Comparison of ENCODE assay signal across 12 cellular contexts in the genomic region with DNA sequence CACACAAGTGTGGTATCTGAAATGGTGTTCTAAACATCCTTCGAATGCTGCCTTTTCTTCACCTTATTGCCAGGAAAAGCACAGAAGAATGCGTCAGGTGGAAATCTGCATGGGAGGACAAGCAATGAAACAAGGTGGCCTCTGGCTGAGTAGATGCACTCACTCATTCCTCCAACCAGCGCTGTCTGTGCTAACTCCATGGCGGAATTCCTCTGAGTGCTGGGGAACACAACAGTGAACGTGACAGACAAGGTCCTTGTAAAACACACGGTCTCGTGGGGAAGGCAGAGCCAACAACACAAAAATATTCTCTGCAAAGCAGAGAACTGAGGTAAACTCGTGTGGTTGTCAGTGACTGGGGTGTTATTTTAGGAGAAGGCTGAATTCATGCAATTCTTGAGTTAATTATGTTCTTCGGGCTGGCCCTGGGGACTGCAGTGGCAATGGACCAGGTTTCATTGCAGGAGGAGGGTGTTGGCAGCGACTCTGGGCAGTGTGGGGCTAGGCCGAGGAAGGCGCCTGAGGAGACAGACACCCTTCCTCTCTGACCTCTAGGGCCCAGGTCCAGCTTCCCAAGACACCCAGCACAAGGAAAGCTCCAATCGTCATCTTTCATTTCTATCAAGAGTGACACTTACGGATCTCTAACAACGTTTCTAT.
"Had no signal": no experiment of that assay in that cellular context is flagged by ENCODE, and none has a peak within 500 bp of the region (broad histone marks: within the 10 kb centered on the region; RNA-seq: fewer than 3 reads in every experiment).

No MANE protein-coding gene starts in this region.

- H3K4me3 ChIP-seq: right lobe of liver had no signal

- H3K9me3 ChIP-seq: right lobe of liver, SK-N-SH had no signal

- ATAC-seq: activated CD8-positive, alpha-beta T cell treated with anti-CD3 and anti-CD28 coated beads for 36 hours; activated naive CD8-positive, alpha-beta T cell treated with anti-CD3 and anti-CD28 coated beads, Interleukin-2, amount 50 U/mL, for 24 hours; activated T-cell treated with anti-CD3 and anti-CD28 coated beads, Interleukin-2, amount 50 U/mL, for 72 hours; stimulated activated naive CD8-positive, alpha-beta T cell treated with anti-CD3 and anti-CD28 coated beads, Interleukin-15, Interleukin-2, amounts not matched to agents 100 U/mL and 50 U/mL, for 24 hours had no signal

- H3K27me3 ChIP-seq: right lobe of liver had no signal

- DNase-seq: activated CD4-positive, alpha-beta T cell treated with anti-CD3 and anti-CD28 coated beads for 4 hours; activated CD8-positive, alpha-beta memory T cell treated with anti-CD3 and anti-CD28 coated beads, Interleukin-2, amount 50 U/mL, for 4 hours; activated CD8-positive, alpha-beta T cell treated with anti-CD3 and anti-CD28 coated beads for 36 hours; activated naive CD4-positive, alpha-beta T cell; activated naive CD8-positive, alpha-beta T cell treated with anti-CD3 and anti-CD28 coated beads, Interleukin-2, amount 50 U/mL, for 24 hours; activated T-cell treated with anti-CD3 and anti-CD28 coated beads, Interleukin-2, amount 50 U/mL, for 72 hours; effector memory CD4-positive, alpha-beta T cell; SK-N-SH; stimulated activated CD4-positive, alpha-beta T cell treated with anti-CD3 and anti-CD28 coated beads, Interleukin-12 subunit alpha, Interleukin-12 subunit beta, amount 100 ng/mL, for 4 hours; stimulated activated naive CD8-positive, alpha-beta T cell treated with anti-CD3 and anti-CD28 coated beads, Interleukin-15, Interleukin-2, amounts not matched to agents 100 U/mL and 50 U/mL, for 24 hours; T-helper 1 cell had no signal

- H3K36me3 ChIP-seq: right lobe of liver had no signal
